In genomic region chr10:63629363-63630084, GRCh38 we compare ENCODE assay signal across 1 cellular context.
TF ChIP-seq lines count a peak whose summit lies in the region.

No MANE protein-coding gene starts in this region.

TF ChIP-seq in GM12878, 131 proteins besides CTCF, POLR2A, EP300 and RAD21 (continued from another document and continues in another):
- TF ChIP-seq ZNF592 (IDR thresholded peaks at IDR 0.05) = no peak
- TF ChIP-seq NFYA (IDR thresholded peaks at IDR 0.05; ENCODE audit: borderline replicate concordance, low read depth, low read length) = no peak
- no peak; the same call in 1 of the 2 replicates for TF ChIP-seq CREB1 (IDR thresholded peaks at IDR 0.05; ENCODE audit: low read depth)
- TF ChIP-seq RELB (IDR thresholded peaks at IDR 0.05; ENCODE audit: low read depth) = peak; percentile 80
- 0 out of 2 replicates have a peak, but pooled peaks have one; percentile 70 for TF ChIP-seq NKRF (conservative IDR thresholded peaks at IDR 0.05)
- no peak for TF ChIP-seq ZBED1 (IDR thresholded peaks at IDR 0.05; ENCODE audit: borderline replicate concordance)
- peak; percentile 89 for TF ChIP-seq MEF2A (IDR thresholded peaks at IDR 0.05; ENCODE audit: insufficient read depth, low read depth, low read length)
- TF ChIP-seq CBFB (IDR thresholded peaks at IDR 0.05; ENCODE audit: low read depth) = peak; percentile 38; the same call in 1 of the 2 replicates
- no peak for TF ChIP-seq E2F8 (IDR thresholded peaks at IDR 0.05; ENCODE audit: low read depth, partially characterized antibody)
- TF ChIP-seq DPF2 (IDR thresholded peaks at IDR 0.05) = 0 out of 2 replicates have a peak, but pooled peaks have one; percentile 46
- TF ChIP-seq ZBTB40 (IDR thresholded peaks at IDR 0.05; ENCODE audit: borderline replicate concordance) = no peak; the same call in 1 of the 2 replicates
- no peak for TF ChIP-seq SP1 (IDR thresholded peaks at IDR 0.05; ENCODE audit: low read depth, low read length)
- TF ChIP-seq ATF2 (IDR thresholded peaks at IDR 0.05; ENCODE audit: low read length) = no peak; the same call in 1 of the 2 replicates
- no peak for TF ChIP-seq MYB (IDR thresholded peaks at IDR 0.05; ENCODE audit: borderline replicate concordance, low read depth, low read length)
- TF ChIP-seq EZH2 (IDR thresholded peaks at IDR 0.05; ENCODE audit: borderline replicate concordance, control insufficient read depth, low read depth, low read length) = no peak
- no peak for TF ChIP-seq RAD51 (IDR thresholded peaks at IDR 0.05)
- TF ChIP-seq LARP7 (IDR thresholded peaks at IDR 0.05) = peak; percentile 69
- no peak for TF ChIP-seq HDAC6 (IDR thresholded peaks at IDR 0.05; ENCODE audit: unreplicated experiment)
- no peak for TF ChIP-seq ZNF274 (IDR thresholded peaks at IDR 0.05; ENCODE audit: insufficient read depth, insufficient read length)
- no peak for TF ChIP-seq HDGF (IDR thresholded peaks at IDR 0.05)
- no peak for TF ChIP-seq STAT3 (IDR thresholded peaks at IDR 0.05; ENCODE audit: low read depth, low read length)
- TF ChIP-seq CUX1 (IDR thresholded peaks at IDR 0.05; ENCODE audit: insufficient replicate concordance, low read depth, low read length) = peak; percentile 31
- no peak for TF ChIP-seq SRF (IDR thresholded peaks at IDR 0.05; ENCODE audit: low read depth in 2 of 2, low read length in 2 of 2)
- peak; percentile 10; the same call in 1 of the 2 replicates for TF ChIP-seq FOXM1 (IDR thresholded peaks at IDR 0.05; ENCODE audit: low read depth, low read length)
- TF ChIP-seq SMAD1 (IDR thresholded peaks at IDR 0.05; ENCODE audit: low read depth, partially characterized antibody) = no peak
- no peak for TF ChIP-seq BRCA1 (IDR thresholded peaks at IDR 0.05; ENCODE audit: low read depth, low read length)
- TF ChIP-seq RCOR1 (conservative IDR thresholded peaks at IDR 0.05; ENCODE audit: low read depth, low read length) = 0 out of 2 replicates have a peak, but pooled peaks have one; percentile 39
- TF ChIP-seq FOS (IDR thresholded peaks at IDR 0.05; ENCODE audit: borderline replicate concordance, extremely low read depth, insufficient read length) = no peak
- peak; percentile 50; the same call in 1 of the 3 replicates for TF ChIP-seq POU2F2 (IDR thresholded peaks at IDR 0.05; ENCODE audit: borderline replicate concordance, low read depth, low read length)
- TF ChIP-seq ATF7 (IDR thresholded peaks at IDR 0.05; ENCODE audit: low read depth) = peak; percentile 53
- no peak for TF ChIP-seq ZSCAN29 (IDR thresholded peaks at IDR 0.05)
